ENCODE assay signal across 8 cellular contexts in genomic region chr10:110501142-110501937, GRCh38. TPM values are rescaled to one million over a fixed set of nuclear protein-coding genes. Genes with fewer than 3 reads are reported as not detected.
A peak's percentile ranks its signal among the peaks of the same experiment; 100 is the strongest.
DNase-seq lines count a peak whose midpoint lies in the region; ATAC-seq, FAIRE-seq and TF ChIP-seq lines count a peak whose summit lies in the region.

No MANE protein-coding gene starts in this region.

- peaks cover 85% of the 10 kb centered on the region for H3K4me1 Mint-ChIP-seq in central memory CD8-positive, alpha-beta T cell

- H3K4me3 ChIP-seq in kidney epithelial cell (ENCODE audit: low read depth, low read length) = peak overlapping the region; percentile 64

- H3K27me3 ChIP-seq in kidney epithelial cell (ENCODE audit: control insufficient read depth, insufficient read depth, low read length) = no peaks in the 10 kb centered on the region

- H3K27ac Mint-ChIP-seq in central memory CD8-positive, alpha-beta T cell (ENCODE audit: low read depth) = peak overlapping the region; percentile 88

- no peaks in the 10 kb centered on the region for H3K27me3 Mint-ChIP-seq in central memory CD8-positive, alpha-beta T cell

- peak overlapping the region; percentile 71 for H3K4me3 Mint-ChIP-seq in central memory CD8-positive, alpha-beta T cell

- DNase-seq in NCI-H748 (lab: John Stamatoyannopoulos, UW; ENCODE audit: unreplicated experiment) (peak; percentile 2), NCI-H748 treated with DMSO at 0.1 percent for 48 hours (lab: John Stamatoyannopoulos, UW) (no peak), HTR-8/SVneo (ENCODE audit: insufficient read length, low spot score) (peak; percentile 74), UCSD-AML1 (lab: John Stamatoyannopoulos, UW; ENCODE audit: unreplicated experiment) (peak; percentile 84), kidney epithelial cell (ENCODE audit: low read depth) (peak; percentile 91), cortex of kidney (lab: John Stamatoyannopoulos, UW) (no peak)
- no peak for DNase-seq in central memory CD8-positive, alpha-beta T cell (ENCODE audit: low spot score in 2 of 2)
- DNase-seq in stimulated activated CD4-positive, alpha-beta T cell treated with anti-CD3 and anti-CD28 coated beads, Interleukin-2, amount 100 ng/mL, for 24 hours = peak; percentile 63 to 71

- no peak for ATAC-seq in central memory CD8-positive, alpha-beta T cell (replicated peaks; ENCODE audit: extremely low read depth, poor library complexity, severe bottlenecking)

- TF ChIP-seq CTCF in kidney epithelial cell (IDR thresholded peaks at IDR 0.05; ENCODE audit: insufficient read depth, low read length, poor library complexity, severe bottlenecking) = no peak

- H3K36me3 ChIP-seq in kidney epithelial cell (ENCODE audit: control insufficient read depth, insufficient read depth, low read length) = peaks cover 5% of the 10 kb centered on the region

- no peak for FAIRE-seq in HTR-8/SVneo (lab: Jason Lieb, UNC)

- peaks cover 16% of the 10 kb centered on the region for H3K36me3 Mint-ChIP-seq in central memory CD8-positive, alpha-beta T cell (ENCODE audit: insufficient read depth)

- no peaks in the 10 kb centered on the region for H3K9me3 Mint-ChIP-seq in central memory CD8-positive, alpha-beta T cell

RNA-seq across cellular contexts. Expression of gene DUSP5, which starts 3.6 kb away (rescaled TPM):
- 88.4 and 103 TPM in 2 replicates for total RNA-seq in kidney epithelial cell

Comparison
In these comparisons a context has a peak if more than half of its experiments do, and no peak if none do; other contexts are left out.
1. DNase-seq: peak in NCI-H748 (single experiment), HTR-8/SVneo (single experiment), UCSD-AML1 (single experiment), kidney epithelial cell (single experiment) and stimulated activated CD4-positive, alpha-beta T cell treated with anti-CD3 and anti-CD28 coated beads, Interleukin-2, amount 100 ng/mL, for 24 hours (2 of 2); none in NCI-H748 treated with DMSO at 0.1 percent for 48 hours (single experiment), central memory CD8-positive, alpha-beta T cell (0 of 2) and cortex of kidney (single experiment).